Comparison of ENCODE assay signal across 23 cellular contexts in the genomic region with DNA sequence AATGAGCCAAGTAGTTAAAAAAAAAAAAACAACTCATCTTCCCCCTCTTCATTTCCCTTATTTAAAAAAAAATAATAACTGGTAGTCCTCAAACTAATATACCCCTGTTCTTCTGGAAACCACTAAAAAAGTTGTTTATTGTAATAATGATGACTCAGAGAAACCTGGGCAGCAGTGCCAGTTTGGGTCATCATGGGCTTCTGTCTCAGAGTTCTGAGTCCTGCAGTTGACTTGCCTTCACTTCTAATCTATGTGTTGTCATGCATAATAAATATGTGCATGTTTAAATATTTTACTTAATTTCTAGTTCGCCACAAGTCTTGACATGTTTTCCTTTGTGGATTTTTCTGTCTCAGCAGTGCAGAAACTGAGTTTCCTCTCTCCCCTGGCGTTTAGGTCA. TPM values are rescaled to one million over a fixed set of nuclear protein-coding genes. Genes with fewer than 3 reads are reported as not detected.
A peak's percentile ranks its signal among the peaks of the same experiment; 100 is the strongest.
DNase-seq lines count a peak whose midpoint lies in the region; ATAC-seq, FAIRE-seq and TF ChIP-seq lines count a peak whose summit lies in the region.
"Had no signal": no experiment of that assay in that cellular context is flagged by ENCODE, and none has a peak within 500 bp of the region (broad histone marks: within the 10 kb centered on the region; RNA-seq: fewer than 3 reads in every experiment).

No MANE protein-coding gene starts in this region.

- no peak for TF ChIP-seq CTCF in K562 (IDR thresholded peaks at IDR 0.05 in 2 of 3, conservative IDR thresholded peaks at IDR 0.05 in 1 of 3; ENCODE audit: insufficient read depth in 2 of 3, low read depth in 1 of 3, low read length in 3 of 3)
- TF ChIP-seq CTCF in uterus (IDR thresholded peaks at IDR 0.05): no peak

- no peak for ATAC-seq in activated T-cell treated with anti-CD3 and anti-CD28 coated beads, Interleukin-2, amount 50 U/mL, for 72 hours (replicated peaks in 1 of 2)
- no peak for ATAC-seq in K562
- no peak for ATAC-seq in HG03135 (IDR thresholded peaks at IDR 0.05; ENCODE audit: unreplicated experiment)
- no peak for ATAC-seq in HG03521 (IDR thresholded peaks at IDR 0.05; ENCODE audit: unreplicated experiment)
- ATAC-seq: naive thymus-derived CD8-positive, alpha-beta T cell had no signal

- in situ Hi-C loops in K562 (cut with MboI): no loop called here

- no peak for TF ChIP-seq EP300 in K562 (IDR thresholded peaks at IDR 0.05; ENCODE audit: low read length)

- H3K9me1 ChIP-seq in K562 (ENCODE audit: control insufficient read depth, insufficient read depth, low read length): no peaks in the 10 kb centered on the region

- no peak for TF ChIP-seq RAD21 in K562 (CRISPR knock-in tag; conservative IDR thresholded peaks at IDR 0.05 in 1 of 2, IDR thresholded peaks at IDR 0.05 in 1 of 2)

- no peak overlapping the region for H3K4me3 ChIP-seq in K562
- no peak overlapping the region for H3K4me3 ChIP-seq in uterus
- H3K4me3 ChIP-seq: esophagus muscularis mucosa, transverse colon had no signal

- H3K36me3 ChIP-seq in K562 (ENCODE audit: control insufficient read depth, insufficient read depth, low read length) (peaks cover 65% of the 10 kb centered on the region; the same call in 2 of the 3 replicates), uterus (no peaks in the 10 kb centered on the region)

- H4K20me1 ChIP-seq in K562 (replicated peaks; ENCODE audit: control insufficient read depth, insufficient read depth, low read length): 0 out of 2 replicates have a peak, but pooled peaks cover 3% of the 10 kb centered on the region

- H3K27me3 ChIP-seq in K562 (ENCODE audit: control insufficient read depth in 2 of 2, insufficient read depth in 2 of 2, low read length in 2 of 2) (no peaks in the 10 kb centered on the region), uterus (no peaks in the 10 kb centered on the region)
- H3K27me3 ChIP-seq: esophagus muscularis mucosa, transverse colon had no signal

- H3K4me1 ChIP-seq in K562 (replicated peaks in 1 of 2; ENCODE audit: control insufficient read depth in 2 of 2, insufficient read depth in 2 of 2, low read length in 2 of 2) (no peaks in the 10 kb centered on the region), uterus (no peaks in the 10 kb centered on the region)

- no peaks in the 10 kb centered on the region for H3K9me3 Mint-ChIP-seq in activated T-cell treated with anti-CD3 and anti-CD28 coated beads, Interleukin-2, amount 50 U/mL, for 72 hours
- H3K9me3 Mint-ChIP-seq in activated T-cell treated with anti-CD3 and anti-CD28 coated beads, Interleukin-2, amount 50 U/mL, for 24 hours: no peaks in the 10 kb centered on the region
- H3K9me3 Mint-ChIP-seq: naive thymus-derived CD8-positive, alpha-beta T cell had no signal

- 65% methylated on average over 2 of the region's 2 CpGs for WGBS in K562 (ENCODE audit: insufficient coverage, low coverage, missing lambda C conversion rate)

- POLR2A ChIA-PET in K562 (lab: Yijun Ruan, JAX): no interaction called here

- H3K4me3 Mint-ChIP-seq in activated T-cell treated with anti-CD3 and anti-CD28 coated beads, Interleukin-2, amount 50 U/mL, for 72 hours: no peak overlapping the region
- H3K4me3 Mint-ChIP-seq in activated T-cell treated with anti-CD3 and anti-CD28 coated beads, Interleukin-2, amount 50 U/mL, for 24 hours: no peak overlapping the region
- H3K4me3 Mint-ChIP-seq: naive thymus-derived CD8-positive, alpha-beta T cell had no signal

- no peaks in the 10 kb centered on the region for H3K27me3 Mint-ChIP-seq in activated T-cell treated with anti-CD3 and anti-CD28 coated beads, Interleukin-2, amount 50 U/mL, for 72 hours (ENCODE audit: low read depth)
- H3K27me3 Mint-ChIP-seq in activated T-cell treated with anti-CD3 and anti-CD28 coated beads, Interleukin-2, amount 50 U/mL, for 24 hours: no peaks in the 10 kb centered on the region
- H3K27me3 Mint-ChIP-seq: naive thymus-derived CD8-positive, alpha-beta T cell; progenitor cell of endocrine pancreas had no signal

- no TSS peak for BruUV-seq in K562 (replicated peaks; lab: Mats Ljungman, UMichigan)

- H3K4me2 ChIP-seq in K562 (ENCODE audit: insufficient read depth, low read length): no peak overlapping the region

- FAIRE-seq in K562 (lab: Jason Lieb, UNC): no peak
- FAIRE-seq: A204.1, GM19239 had no signal

- DNase-seq in activated T-cell treated with anti-CD3 and anti-CD28 coated beads, Interleukin-2, amount 50 U/mL, for 72 hours: no peak
- DNase-seq in activated T-cell treated with anti-CD3 and anti-CD28 coated beads, Interleukin-2, amount 50 U/mL, for 24 hours: no peak
- DNase-seq in K562 (ENCODE audit: extremely low read depth in 1 of 4, low spot score in 3 of 4): no peak
- DNase-seq in glomerular visceral epithelial cell (ENCODE audit: extremely low spot score): peak; percentile 14
- no peak for DNase-seq in uterus
- no peak for DNase-seq in cortex of kidney (lab: John Stamatoyannopoulos, UW)
- DNase-seq: activated CD4-positive, CD25-positive, alpha-beta regulatory T cell; activated CD8-positive, alpha-beta memory T cell treated with anti-CD3 and anti-CD28 coated beads for 24 hours; anterior cingulate cortex; DMS53; islet precursor cell; naive thymus-derived CD8-positive, alpha-beta T cell; NCI-H187 treated with DMSO at 0.1 percent for 48 hours; NCI-H446 treated with DMSO at 0.1 percent for 48 hours; SHP77; T-helper 2 cell; transverse colon had no signal

- H3K27ac Mint-ChIP-seq in activated T-cell treated with anti-CD3 and anti-CD28 coated beads, Interleukin-2, amount 50 U/mL, for 72 hours: peak overlapping the region; percentile 96
- no peak overlapping the region for H3K27ac Mint-ChIP-seq in activated T-cell treated with anti-CD3 and anti-CD28 coated beads, Interleukin-2, amount 50 U/mL, for 24 hours

- no peaks in the 10 kb centered on the region for H3K79me2 ChIP-seq in K562 (ENCODE audit: control insufficient read depth, insufficient read depth, low read length)

- CTCF ChIA-PET in K562 (lab: Yijun Ruan, JAX; ENCODE audit: low intra/inter-chr PET ratio): no interaction called here

- no peak overlapping the region for H2AFZ ChIP-seq in K562 (ENCODE audit: low read depth, low read length)

- intact Hi-C loops in K562 (cut with micrococcal nuclease): no loop called here
- intact Hi-C loops in uterus (cut with DNase I; ENCODE audit: low total_unique reads): no loop called here

- H3K9me3 ChIP-seq in K562 (replicated peaks; ENCODE audit: control insufficient read depth, insufficient read depth, low read depth, low read length) (no peaks in the 10 kb centered on the region), uterus (no peaks in the 10 kb centered on the region)
- H3K9me3 ChIP-seq: esophagus muscularis mucosa, transverse colon had no signal

- H3K9ac ChIP-seq in K562 (ENCODE audit: insufficient read depth in 1 of 2, low read depth in 2 of 2, low read length in 2 of 2): no peak overlapping the region

- TF ChIP-seq POLR2A in K562 (conservative IDR thresholded peaks at IDR 0.05): no peak
- no peak for TF ChIP-seq POLR2A in uterus (IDR thresholded peaks at IDR 0.05)

- no peak overlapping the region for H3K27ac ChIP-seq in K562 (ENCODE audit: extremely low read depth, low read depth, low read length)
- H3K27ac ChIP-seq in uterus: peak overlapping the region; percentile 16 to 51

- no peaks in the 10 kb centered on the region for H3K4me1 Mint-ChIP-seq in activated T-cell treated with anti-CD3 and anti-CD28 coated beads, Interleukin-2, amount 50 U/mL, for 72 hours (ENCODE audit: low read depth)
- H3K4me1 Mint-ChIP-seq in activated T-cell treated with anti-CD3 and anti-CD28 coated beads, Interleukin-2, amount 50 U/mL, for 24 hours (ENCODE audit: low read depth): no peaks in the 10 kb centered on the region

- peaks cover 4 to 6% of the 10 kb centered on the region in 2 donors for H3K36me3 Mint-ChIP-seq in activated T-cell treated with anti-CD3 and anti-CD28 coated beads, Interleukin-2, amount 50 U/mL, for 72 hours (ENCODE audit: insufficient read depth in 2 of 2)
- peaks cover 85% of the 10 kb centered on the region for H3K36me3 Mint-ChIP-seq in activated T-cell treated with anti-CD3 and anti-CD28 coated beads, Interleukin-2, amount 50 U/mL, for 24 hours (ENCODE audit: low read depth)

TF ChIP-seq in K562, 482 proteins besides CTCF, POLR2A, EP300 and RAD21:
- TF ChIP-seq ZNF3 (CRISPR knock-in tag; IDR thresholded peaks at IDR 0.05) (no peak), C11orf30 (IDR thresholded peaks at IDR 0.05; ENCODE audit: low read depth) (0 out of 2 replicates have a peak, but pooled peaks have one; percentile 9), ZNF316 (IDR thresholded peaks at IDR 0.05) (0 out of 2 replicates have a peak, but pooled peaks have one; percentile 38)

RNA-seq across cellular contexts. Expression of gene PPP2R1B, which starts 46.8 kb away (rescaled TPM):
- 10 to 100 TPM; 29.6 to 34.7 TPM for total RNA-seq in activated T-cell treated with anti-CD3 and anti-CD28 coated beads, Interleukin-2, amount 50 U/mL, for 72 hours
- 46.5 and 64.1 TPM in 2 replicates for total RNA-seq in K562 (2011; cell fraction: chromatin; rRNA removed; ENCODE audit: low replicate concordance)
- 22.1 and 22.3 TPM in 2 replicates for total RNA-seq in K562 (2011; cell fraction: nucleolus; rRNA removed)
- 33.6 and 43.7 TPM in 2 replicates for total RNA-seq in K562 (2011; cell fraction: nucleoplasm; rRNA removed)
- total RNA-seq in K562 (2014; rRNA removed) (24.6 and 32.1 TPM in 2 replicates), K562 (2014; rRNA removed; fragmentation: Illumina TruSeq; extraction: Trizol) (39.8 and 46.0 TPM in 2 replicates), K562 (2015; rRNA removed; fragmentation: Illumina TruSeq; extraction: Trizol) (25.1 and 30.4 TPM in 2 replicates), K562 (2021) (57.3 and 57.4 TPM in 2 replicates), uterus (10 to 100 TPM; 12.0 to 30.0 (median 28.4) TPM)
- polyA plus RNA-seq in K562 (2011; rRNA removed) (33.4 and 48.4 TPM in 2 replicates), K562 (2014; fragmentation: Illumina TruSeq; extraction: Trizol) (36.4 and 39.4 TPM in 2 replicates), K562 (2014; fragmentation: Nextera tagmentation; extraction: Ambion mirVana) (10 to 100 TPM; 50.9 to 68.5 TPM), K562 (2014; rRNA removed) (24.7 and 31.5 TPM in 2 replicates)
- polyA plus RNA-seq in K562 (2011; cell fraction: cytosol; rRNA removed): 23.5 and 28.5 TPM in 2 replicates
- 21.3 and 22.6 TPM in 2 replicates for polyA plus RNA-seq in K562 (2011; cell fraction: nucleus; rRNA removed)
- 16.8 and 30.6 TPM in 2 replicates for polyA plus RNA-seq in K562 (2012)
- polyA minus RNA-seq in K562 (2011; rRNA and poly(A)+ RNA removed): 84.3 and 113 TPM in 2 replicates
- polyA minus RNA-seq in K562 (2011; cell fraction: cytosol; rRNA and poly(A)+ RNA removed): 32.5 and 47.0 TPM in 2 replicates
- polyA minus RNA-seq in K562 (2011; cell fraction: nucleus; rRNA and poly(A)+ RNA removed): 19.3 and 31.8 TPM in 2 replicates
